ENCODE assay signal across 1 cellular context in the genomic region with DNA sequence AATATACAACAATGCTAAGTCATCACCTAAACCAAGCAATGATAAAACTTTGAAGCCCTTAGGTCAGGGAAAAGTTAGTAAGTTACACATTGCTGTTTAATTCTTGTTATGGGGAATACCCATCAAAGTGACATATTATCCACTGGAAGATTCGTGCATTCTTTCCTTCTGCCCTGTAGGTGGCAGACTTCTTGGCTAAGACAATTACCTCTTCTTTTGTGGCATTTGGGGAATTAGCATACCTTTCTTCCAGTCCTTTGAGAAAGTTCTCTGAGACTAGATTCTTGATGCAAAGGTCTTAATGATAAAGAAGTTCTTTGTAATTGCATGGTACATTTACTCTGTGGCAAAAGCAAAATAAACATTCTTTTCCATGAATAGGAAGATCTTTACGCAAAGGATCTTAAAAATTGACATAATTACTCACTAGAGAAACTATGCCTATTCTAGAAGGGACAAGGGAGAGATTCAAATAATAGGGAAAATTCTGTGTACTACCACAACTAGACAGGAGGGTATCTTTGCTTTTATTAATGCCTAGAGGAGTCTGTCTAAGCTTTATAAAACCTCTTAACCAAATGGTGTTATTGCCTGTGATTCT.
TF ChIP-seq lines count a peak whose summit lies in the region.

No MANE protein-coding gene starts in this region.

TF ChIP-seq in H1, 55 proteins besides CTCF, POLR2A, EP300 and RAD21 (continued from another document):
- TF ChIP-seq, protein P1, sequence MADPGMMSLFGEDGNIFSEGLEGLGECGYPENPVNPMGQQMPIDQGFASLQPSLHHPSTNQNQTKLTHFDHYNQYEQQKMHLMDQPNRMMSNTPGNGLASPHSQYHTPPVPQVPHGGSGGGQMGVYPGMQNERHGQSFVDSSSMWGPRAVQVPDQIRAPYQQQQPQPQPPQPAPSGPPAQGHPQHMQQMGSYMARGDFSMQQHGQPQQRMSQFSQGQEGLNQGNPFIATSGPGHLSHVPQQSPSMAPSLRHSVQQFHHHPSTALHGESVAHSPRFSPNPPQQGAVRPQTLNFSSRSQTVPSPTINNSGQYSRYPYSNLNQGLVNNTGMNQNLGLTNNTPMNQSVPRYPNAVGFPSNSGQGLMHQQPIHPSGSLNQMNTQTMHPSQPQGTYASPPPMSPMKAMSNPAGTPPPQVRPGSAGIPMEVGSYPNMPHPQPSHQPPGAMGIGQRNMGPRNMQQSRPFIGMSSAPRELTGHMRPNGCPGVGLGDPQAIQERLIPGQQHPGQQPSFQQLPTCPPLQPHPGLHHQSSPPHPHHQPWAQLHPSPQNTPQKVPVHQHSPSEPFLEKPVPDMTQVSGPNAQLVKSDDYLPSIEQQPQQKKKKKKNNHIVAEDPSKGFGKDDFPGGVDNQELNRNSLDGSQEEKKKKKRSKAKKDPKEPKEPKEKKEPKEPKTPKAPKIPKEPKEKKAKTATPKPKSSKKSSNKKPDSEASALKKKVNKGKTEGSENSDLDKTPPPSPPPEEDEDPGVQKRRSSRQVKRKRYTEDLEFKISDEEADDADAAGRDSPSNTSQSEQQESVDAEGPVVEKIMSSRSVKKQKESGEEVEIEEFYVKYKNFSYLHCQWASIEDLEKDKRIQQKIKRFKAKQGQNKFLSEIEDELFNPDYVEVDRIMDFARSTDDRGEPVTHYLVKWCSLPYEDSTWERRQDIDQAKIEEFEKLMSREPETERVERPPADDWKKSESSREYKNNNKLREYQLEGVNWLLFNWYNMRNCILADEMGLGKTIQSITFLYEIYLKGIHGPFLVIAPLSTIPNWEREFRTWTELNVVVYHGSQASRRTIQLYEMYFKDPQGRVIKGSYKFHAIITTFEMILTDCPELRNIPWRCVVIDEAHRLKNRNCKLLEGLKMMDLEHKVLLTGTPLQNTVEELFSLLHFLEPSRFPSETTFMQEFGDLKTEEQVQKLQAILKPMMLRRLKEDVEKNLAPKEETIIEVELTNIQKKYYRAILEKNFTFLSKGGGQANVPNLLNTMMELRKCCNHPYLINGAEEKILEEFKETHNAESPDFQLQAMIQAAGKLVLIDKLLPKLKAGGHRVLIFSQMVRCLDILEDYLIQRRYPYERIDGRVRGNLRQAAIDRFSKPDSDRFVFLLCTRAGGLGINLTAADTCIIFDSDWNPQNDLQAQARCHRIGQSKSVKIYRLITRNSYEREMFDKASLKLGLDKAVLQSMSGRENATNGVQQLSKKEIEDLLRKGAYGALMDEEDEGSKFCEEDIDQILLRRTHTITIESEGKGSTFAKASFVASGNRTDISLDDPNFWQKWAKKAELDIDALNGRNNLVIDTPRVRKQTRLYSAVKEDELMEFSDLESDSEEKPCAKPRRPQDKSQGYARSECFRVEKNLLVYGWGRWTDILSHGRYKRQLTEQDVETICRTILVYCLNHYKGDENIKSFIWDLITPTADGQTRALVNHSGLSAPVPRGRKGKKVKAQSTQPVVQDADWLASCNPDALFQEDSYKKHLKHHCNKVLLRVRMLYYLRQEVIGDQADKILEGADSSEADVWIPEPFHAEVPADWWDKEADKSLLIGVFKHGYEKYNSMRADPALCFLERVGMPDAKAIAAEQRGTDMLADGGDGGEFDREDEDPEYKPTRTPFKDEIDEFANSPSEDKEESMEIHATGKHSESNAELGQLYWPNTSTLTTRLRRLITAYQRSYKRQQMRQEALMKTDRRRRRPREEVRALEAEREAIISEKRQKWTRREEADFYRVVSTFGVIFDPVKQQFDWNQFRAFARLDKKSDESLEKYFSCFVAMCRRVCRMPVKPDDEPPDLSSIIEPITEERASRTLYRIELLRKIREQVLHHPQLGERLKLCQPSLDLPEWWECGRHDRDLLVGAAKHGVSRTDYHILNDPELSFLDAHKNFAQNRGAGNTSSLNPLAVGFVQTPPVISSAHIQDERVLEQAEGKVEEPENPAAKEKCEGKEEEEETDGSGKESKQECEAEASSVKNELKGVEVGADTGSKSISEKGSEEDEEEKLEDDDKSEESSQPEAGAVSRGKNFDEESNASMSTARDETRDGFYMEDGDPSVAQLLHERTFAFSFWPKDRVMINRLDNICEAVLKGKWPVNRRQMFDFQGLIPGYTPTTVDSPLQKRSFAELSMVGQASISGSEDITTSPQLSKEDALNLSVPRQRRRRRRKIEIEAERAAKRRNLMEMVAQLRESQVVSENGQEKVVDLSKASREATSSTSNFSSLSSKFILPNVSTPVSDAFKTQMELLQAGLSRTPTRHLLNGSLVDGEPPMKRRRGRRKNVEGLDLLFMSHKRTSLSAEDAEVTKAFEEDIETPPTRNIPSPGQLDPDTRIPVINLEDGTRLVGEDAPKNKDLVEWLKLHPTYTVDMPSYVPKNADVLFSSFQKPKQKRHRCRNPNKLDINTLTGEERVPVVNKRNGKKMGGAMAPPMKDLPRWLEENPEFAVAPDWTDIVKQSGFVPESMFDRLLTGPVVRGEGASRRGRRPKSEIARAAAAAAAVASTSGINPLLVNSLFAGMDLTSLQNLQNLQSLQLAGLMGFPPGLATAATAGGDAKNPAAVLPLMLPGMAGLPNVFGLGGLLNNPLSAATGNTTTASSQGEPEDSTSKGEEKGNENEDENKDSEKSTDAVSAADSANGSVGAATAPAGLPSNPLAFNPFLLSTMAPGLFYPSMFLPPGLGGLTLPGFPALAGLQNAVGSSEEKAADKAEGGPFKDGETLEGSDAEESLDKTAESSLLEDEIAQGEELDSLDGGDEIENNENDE (IDR thresholded peaks at IDR 0.05; ENCODE audit: insufficient replicate concordance, low read length), result peak; percentile 63
- no peak for TF ChIP-seq ZNF274 (IDR thresholded peaks at IDR 0.05; ENCODE audit: borderline replicate concordance, extremely low read depth, low read length)
- no peak for TF ChIP-seq FOSL1 (IDR thresholded peaks at IDR 0.05; ENCODE audit: insufficient read depth, low read depth, low read length)
- TF ChIP-seq CBX8 (IDR thresholded peaks at IDR 0.05; ENCODE audit: borderline replicate concordance, low read depth, low read length), result no peak
- no peak for TF ChIP-seq SAP30 (IDR thresholded peaks at IDR 0.05; ENCODE audit: insufficient read depth, insufficient replicate concordance, low read length)
- TF ChIP-seq, protein P2, sequence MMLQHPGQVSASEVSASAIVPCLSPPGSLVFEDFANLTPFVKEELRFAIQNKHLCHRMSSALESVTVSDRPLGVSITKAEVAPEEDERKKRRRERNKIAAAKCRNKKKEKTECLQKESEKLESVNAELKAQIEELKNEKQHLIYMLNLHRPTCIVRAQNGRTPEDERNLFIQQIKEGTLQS (IDR thresholded peaks at IDR 0.05; ENCODE audit: insufficient read depth, low read depth, low read length), result no peak
- no peak for TF ChIP-seq KDM5A (IDR thresholded peaks at IDR 0.05; ENCODE audit: low read length)
